In genomic region chr2:15752552-15753232, GRCh38 we compare ENCODE assay signal across 1 cellular context.
TF ChIP-seq lines count a peak whose summit lies in the region.

No MANE protein-coding gene starts in this region.

TF ChIP-seq in GM23338, 12 proteins besides CTCF, POLR2A, EP300 and RAD21 (continued from another document):
- TF ChIP-seq REST (IDR thresholded peaks at IDR 0.05; ENCODE audit: unreplicated experiment) (no peak), NANOG (IDR thresholded peaks at IDR 0.05; ENCODE audit: borderline replicate concordance) (no peak)
